Comparison of ENCODE assay signal across 1 cellular context in genomic region chr17:81868674-81869220, GRCh38.
A peak's percentile ranks its signal among the peaks of the same experiment; 100 is the strongest.
TF ChIP-seq lines count a peak whose summit lies in the region.

No MANE protein-coding gene starts in this region.

TF ChIP-seq in HepG2, 621 proteins besides CTCF, POLR2A, EP300 and RAD21 (continues in another document):
- TF ChIP-seq, protein P1, sequence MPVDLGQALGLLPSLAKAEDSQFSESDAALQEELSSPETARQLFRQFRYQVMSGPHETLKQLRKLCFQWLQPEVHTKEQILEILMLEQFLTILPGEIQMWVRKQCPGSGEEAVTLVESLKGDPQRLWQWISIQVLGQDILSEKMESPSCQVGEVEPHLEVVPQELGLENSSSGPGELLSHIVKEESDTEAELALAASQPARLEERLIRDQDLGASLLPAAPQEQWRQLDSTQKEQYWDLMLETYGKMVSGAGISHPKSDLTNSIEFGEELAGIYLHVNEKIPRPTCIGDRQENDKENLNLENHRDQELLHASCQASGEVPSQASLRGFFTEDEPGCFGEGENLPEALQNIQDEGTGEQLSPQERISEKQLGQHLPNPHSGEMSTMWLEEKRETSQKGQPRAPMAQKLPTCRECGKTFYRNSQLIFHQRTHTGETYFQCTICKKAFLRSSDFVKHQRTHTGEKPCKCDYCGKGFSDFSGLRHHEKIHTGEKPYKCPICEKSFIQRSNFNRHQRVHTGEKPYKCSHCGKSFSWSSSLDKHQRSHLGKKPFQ (CRISPR knock-in tag; IDR thresholded peaks at IDR 0.05; ENCODE audit: insufficient replicate concordance) = no peak
- TF ChIP-seq ATM (IDR thresholded peaks at IDR 0.05; ENCODE audit: borderline replicate concordance) (no peak), ZNF7 (CRISPR knock-in tag; IDR thresholded peaks at IDR 0.05) (no peak), ZNF446 (CRISPR knock-in tag; IDR thresholded peaks at IDR 0.05) (0 out of 2 replicates have a peak, but pooled peaks have one; percentile 53), SMAD3 (CRISPR knock-in tag; IDR thresholded peaks at IDR 0.05) (no peak), DDIT3 (CRISPR knock-in tag; IDR thresholded peaks at IDR 0.05) (no peak), ZNF33B (CRISPR knock-in tag; IDR thresholded peaks at IDR 0.05) (no peak), ZNF432 (CRISPR knock-in tag; IDR thresholded peaks at IDR 0.05; ENCODE audit: borderline replicate concordance) (0 out of 2 replicates have a peak, but pooled peaks have one; percentile 60), RFXANK (CRISPR knock-in tag; IDR thresholded peaks at IDR 0.05) (no peak), SCMH1 (CRISPR knock-in tag; IDR thresholded peaks at IDR 0.05; ENCODE audit: borderline replicate concordance) (no peak), PBX2 (CRISPR knock-in tag; IDR thresholded peaks at IDR 0.05) (no peak), FOXK1 (CRISPR knock-in tag; IDR thresholded peaks at IDR 0.05; ENCODE audit: borderline replicate concordance, low read depth) (no peak; the same call in 1 of the 2 replicates), PAWR (CRISPR knock-in tag; IDR thresholded peaks at IDR 0.05; ENCODE audit: borderline replicate concordance) (no peak), MIXL1 (CRISPR knock-in tag; IDR thresholded peaks at IDR 0.05) (no peak), RARG (CRISPR knock-in tag; IDR thresholded peaks at IDR 0.05; ENCODE audit: low read depth) (no peak), ZNF34 (CRISPR knock-in tag; IDR thresholded peaks at IDR 0.05; ENCODE audit: borderline replicate concordance) (no peak), SP2 (CRISPR knock-in tag; IDR thresholded peaks at IDR 0.05) (no peak; the same call in 1 of the 2 replicates), TBX2 (CRISPR knock-in tag; IDR thresholded peaks at IDR 0.05; ENCODE audit: borderline replicate concordance) (0 out of 2 replicates have a peak, but pooled peaks have one; percentile 6), ZNF597 (CRISPR knock-in tag; IDR thresholded peaks at IDR 0.05) (no peak), ZHX2 (IDR thresholded peaks at IDR 0.05; ENCODE audit: low read depth) (no peak), ZHX2 (CRISPR knock-in tag; IDR thresholded peaks at IDR 0.05; ENCODE audit: borderline replicate concordance) (no peak), ZNF224 (CRISPR knock-in tag; IDR thresholded peaks at IDR 0.05) (no peak), BHLHE40 (IDR thresholded peaks at IDR 0.05; ENCODE audit: low read length) (no peak), HDAC1 (CRISPR knock-in tag; IDR thresholded peaks at IDR 0.05) (no peak; the same call in 1 of the 2 replicates), MXD3 (CRISPR knock-in tag; IDR thresholded peaks at IDR 0.05) (no peak)
- TF ChIP-seq, protein P2, sequence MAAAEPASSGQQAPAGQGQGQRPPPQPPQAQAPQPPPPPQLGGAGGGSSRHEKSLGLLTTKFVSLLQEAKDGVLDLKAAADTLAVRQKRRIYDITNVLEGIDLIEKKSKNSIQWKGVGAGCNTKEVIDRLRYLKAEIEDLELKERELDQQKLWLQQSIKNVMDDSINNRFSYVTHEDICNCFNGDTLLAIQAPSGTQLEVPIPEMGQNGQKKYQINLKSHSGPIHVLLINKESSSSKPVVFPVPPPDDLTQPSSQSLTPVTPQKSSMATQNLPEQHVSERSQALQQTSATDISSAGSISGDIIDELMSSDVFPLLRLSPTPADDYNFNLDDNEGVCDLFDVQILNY (CRISPR knock-in tag; conservative IDR thresholded peaks at IDR 0.05) = no peak
- TF ChIP-seq, protein P3, sequence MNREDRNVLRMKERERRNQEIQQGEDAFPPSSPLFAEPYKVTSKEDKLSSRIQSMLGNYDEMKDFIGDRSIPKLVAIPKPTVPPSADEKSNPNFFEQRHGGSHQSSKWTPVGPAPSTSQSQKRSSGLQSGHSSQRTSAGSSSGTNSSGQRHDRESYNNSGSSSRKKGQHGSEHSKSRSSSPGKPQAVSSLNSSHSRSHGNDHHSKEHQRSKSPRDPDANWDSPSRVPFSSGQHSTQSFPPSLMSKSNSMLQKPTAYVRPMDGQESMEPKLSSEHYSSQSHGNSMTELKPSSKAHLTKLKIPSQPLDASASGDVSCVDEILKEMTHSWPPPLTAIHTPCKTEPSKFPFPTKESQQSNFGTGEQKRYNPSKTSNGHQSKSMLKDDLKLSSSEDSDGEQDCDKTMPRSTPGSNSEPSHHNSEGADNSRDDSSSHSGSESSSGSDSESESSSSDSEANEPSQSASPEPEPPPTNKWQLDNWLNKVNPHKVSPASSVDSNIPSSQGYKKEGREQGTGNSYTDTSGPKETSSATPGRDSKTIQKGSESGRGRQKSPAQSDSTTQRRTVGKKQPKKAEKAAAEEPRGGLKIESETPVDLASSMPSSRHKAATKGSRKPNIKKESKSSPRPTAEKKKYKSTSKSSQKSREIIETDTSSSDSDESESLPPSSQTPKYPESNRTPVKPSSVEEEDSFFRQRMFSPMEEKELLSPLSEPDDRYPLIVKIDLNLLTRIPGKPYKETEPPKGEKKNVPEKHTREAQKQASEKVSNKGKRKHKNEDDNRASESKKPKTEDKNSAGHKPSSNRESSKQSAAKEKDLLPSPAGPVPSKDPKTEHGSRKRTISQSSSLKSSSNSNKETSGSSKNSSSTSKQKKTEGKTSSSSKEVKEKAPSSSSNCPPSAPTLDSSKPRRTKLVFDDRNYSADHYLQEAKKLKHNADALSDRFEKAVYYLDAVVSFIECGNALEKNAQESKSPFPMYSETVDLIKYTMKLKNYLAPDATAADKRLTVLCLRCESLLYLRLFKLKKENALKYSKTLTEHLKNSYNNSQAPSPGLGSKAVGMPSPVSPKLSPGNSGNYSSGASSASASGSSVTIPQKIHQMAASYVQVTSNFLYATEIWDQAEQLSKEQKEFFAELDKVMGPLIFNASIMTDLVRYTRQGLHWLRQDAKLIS (CRISPR knock-in tag; IDR thresholded peaks at IDR 0.05) = no peak
- TF ChIP-seq, protein P4, sequence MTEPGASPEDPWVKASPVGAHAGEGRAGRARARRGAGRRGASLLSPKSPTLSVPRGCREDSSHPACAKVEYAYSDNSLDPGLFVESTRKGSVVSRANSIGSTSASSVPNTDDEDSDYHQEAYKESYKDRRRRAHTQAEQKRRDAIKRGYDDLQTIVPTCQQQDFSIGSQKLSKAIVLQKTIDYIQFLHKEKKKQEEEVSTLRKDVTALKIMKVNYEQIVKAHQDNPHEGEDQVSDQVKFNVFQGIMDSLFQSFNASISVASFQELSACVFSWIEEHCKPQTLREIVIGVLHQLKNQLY (CRISPR knock-in tag; IDR thresholded peaks at IDR 0.05) = no peak
- TF ChIP-seq, protein P5, sequence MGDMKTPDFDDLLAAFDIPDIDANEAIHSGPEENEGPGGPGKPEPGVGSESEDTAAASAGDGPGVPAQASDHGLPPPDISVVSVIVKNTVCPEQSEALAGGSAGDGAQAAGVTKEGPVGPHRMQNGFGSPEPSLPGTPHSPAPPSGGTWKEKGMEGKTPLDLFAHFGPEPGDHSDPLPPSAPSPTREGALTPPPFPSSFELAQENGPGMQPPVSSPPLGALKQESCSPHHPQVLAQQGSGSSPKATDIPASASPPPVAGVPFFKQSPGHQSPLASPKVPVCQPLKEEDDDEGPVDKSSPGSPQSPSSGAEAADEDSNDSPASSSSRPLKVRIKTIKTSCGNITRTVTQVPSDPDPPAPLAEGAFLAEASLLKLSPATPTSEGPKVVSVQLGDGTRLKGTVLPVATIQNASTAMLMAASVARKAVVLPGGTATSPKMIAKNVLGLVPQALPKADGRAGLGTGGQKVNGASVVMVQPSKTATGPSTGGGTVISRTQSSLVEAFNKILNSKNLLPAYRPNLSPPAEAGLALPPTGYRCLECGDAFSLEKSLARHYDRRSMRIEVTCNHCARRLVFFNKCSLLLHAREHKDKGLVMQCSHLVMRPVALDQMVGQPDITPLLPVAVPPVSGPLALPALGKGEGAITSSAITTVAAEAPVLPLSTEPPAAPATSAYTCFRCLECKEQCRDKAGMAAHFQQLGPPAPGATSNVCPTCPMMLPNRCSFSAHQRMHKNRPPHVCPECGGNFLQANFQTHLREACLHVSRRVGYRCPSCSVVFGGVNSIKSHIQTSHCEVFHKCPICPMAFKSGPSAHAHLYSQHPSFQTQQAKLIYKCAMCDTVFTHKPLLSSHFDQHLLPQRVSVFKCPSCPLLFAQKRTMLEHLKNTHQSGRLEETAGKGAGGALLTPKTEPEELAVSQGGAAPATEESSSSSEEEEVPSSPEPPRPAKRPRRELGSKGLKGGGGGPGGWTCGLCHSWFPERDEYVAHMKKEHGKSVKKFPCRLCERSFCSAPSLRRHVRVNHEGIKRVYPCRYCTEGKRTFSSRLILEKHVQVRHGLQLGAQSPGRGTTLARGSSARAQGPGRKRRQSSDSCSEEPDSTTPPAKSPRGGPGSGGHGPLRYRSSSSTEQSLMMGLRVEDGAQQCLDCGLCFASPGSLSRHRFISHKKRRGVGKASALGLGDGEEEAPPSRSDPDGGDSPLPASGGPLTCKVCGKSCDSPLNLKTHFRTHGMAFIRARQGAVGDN (CRISPR knock-in tag; IDR thresholded peaks at IDR 0.05) = no peak
- TF ChIP-seq, protein P6, sequence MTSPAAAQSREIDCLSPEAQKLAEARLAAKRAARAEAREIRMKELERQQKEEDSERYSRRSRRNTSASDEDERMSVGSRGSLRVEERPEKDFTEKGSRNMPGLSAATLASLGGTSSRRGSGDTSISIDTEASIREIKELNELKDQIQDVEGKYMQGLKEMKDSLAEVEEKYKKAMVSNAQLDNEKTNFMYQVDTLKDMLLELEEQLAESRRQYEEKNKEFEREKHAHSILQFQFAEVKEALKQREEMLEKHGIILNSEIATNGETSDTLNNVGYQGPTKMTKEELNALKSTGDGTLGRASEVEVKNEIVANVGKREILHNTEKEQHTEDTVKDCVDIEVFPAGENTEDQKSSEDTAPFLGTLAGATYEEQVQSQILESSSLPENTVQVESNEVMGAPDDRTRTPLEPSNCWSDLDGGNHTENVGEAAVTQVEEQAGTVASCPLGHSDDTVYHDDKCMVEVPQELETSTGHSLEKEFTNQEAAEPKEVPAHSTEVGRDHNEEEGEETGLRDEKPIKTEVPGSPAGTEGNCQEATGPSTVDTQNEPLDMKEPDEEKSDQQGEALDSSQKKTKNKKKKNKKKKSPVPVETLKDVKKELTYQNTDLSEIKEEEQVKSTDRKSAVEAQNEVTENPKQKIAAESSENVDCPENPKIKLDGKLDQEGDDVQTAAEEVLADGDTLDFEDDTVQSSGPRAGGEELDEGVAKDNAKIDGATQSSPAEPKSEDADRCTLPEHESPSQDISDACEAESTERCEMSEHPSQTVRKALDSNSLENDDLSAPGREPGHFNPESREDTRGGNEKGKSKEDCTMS (CRISPR knock-in tag; conservative IDR thresholded peaks at IDR 0.05) = no peak
